In genomic region chr2:192551760-192552159, GRCh38 we compare ENCODE assay signal across 2 cellular contexts.
TF ChIP-seq lines count a peak whose summit lies in the region.

No MANE protein-coding gene starts in this region.

TF ChIP-seq in GM23338, 12 proteins besides CTCF, POLR2A, EP300 and RAD21:
- TF ChIP-seq REST (IDR thresholded peaks at IDR 0.05; ENCODE audit: unreplicated experiment) (no peak), JUNB (IDR thresholded peaks at IDR 0.05; ENCODE audit: unreplicated experiment) (no peak), CREB1 (CRISPR knock-in tag; IDR thresholded peaks at IDR 0.05; ENCODE audit: low read depth) (no peak), ZNF331 (CRISPR knock-in tag; IDR thresholded peaks at IDR 0.05; ENCODE audit: low read depth) (no peak), ZNF462 (CRISPR knock-in tag; IDR thresholded peaks at IDR 0.05) (no peak), ETS1 (IDR thresholded peaks at IDR 0.05) (no peak), EZH2 (IDR thresholded peaks at IDR 0.05; ENCODE audit: low read depth, unreplicated experiment) (no peak), NANOG (IDR thresholded peaks at IDR 0.05; ENCODE audit: borderline replicate concordance) (no peak), ZNF114 (CRISPR knock-in tag; IDR thresholded peaks at IDR 0.05) (no peak), POLR2AphosphoS5 (IDR thresholded peaks at IDR 0.05; ENCODE audit: low read depth) (no peak), STAT1 (IDR thresholded peaks at IDR 0.05; ENCODE audit: unreplicated experiment) (no peak), EZH2phosphoT487 (IDR thresholded peaks at IDR 0.05; ENCODE audit: unreplicated experiment) (no peak)
TF ChIP-seq in GM23338: peak in this region for 0.

TF ChIP-seq in H1, 55 proteins besides CTCF, POLR2A, EP300 and RAD21 (continued from another document):
- TF ChIP-seq KDM5A (IDR thresholded peaks at IDR 0.05; ENCODE audit: low read length) (no peak), TAF1 (IDR thresholded peaks at IDR 0.05; ENCODE audit: low read depth, low read length) (no peak), CHD2 (IDR thresholded peaks at IDR 0.05; ENCODE audit: low read length) (no peak), ASH2L (IDR thresholded peaks at IDR 0.05; ENCODE audit: low read length) (no peak), RBBP5 (IDR thresholded peaks at IDR 0.05; ENCODE audit: borderline replicate concordance, low read depth, low read length) (no peak), KDM4A (IDR thresholded peaks at IDR 0.05; ENCODE audit: low read depth, low read length, severe bottlenecking) (no peak)
TF ChIP-seq in H1: peak in this region for 0.
